29 cellular contexts compared by ENCODE assay signal in genomic region chr15:72368315-72368714, GRCh38. TPM values are rescaled to one million over a fixed set of nuclear protein-coding genes. Genes with fewer than 3 reads are reported as not detected.
DNase-seq lines count a peak whose midpoint lies in the region; ATAC-seq, FAIRE-seq and TF ChIP-seq lines count a peak whose summit lies in the region.
"Had no signal": no experiment of that assay in that cellular context is flagged by ENCODE, and none has a peak within 500 bp of the region (broad histone marks: within the 10 kb centered on the region; RNA-seq: fewer than 3 reads in every experiment).

No MANE protein-coding gene starts in this region.

- peak overlapping the region; percentile 6; the same call in 1 of the 2 replicates for H3K27ac ChIP-seq in GM12878 (ENCODE audit: control insufficient read depth, insufficient read depth)
- H3K27ac ChIP-seq: SJCRH30 had no signal

- in situ Hi-C loops in GM12878 (cut with MboI): no loop called here
- in situ Hi-C loops in ACHN (cut with HindIII; ENCODE audit: low pct_ligation_motif_present, low pct_unique_long_range_greater_than_20kb, low sequenced_read_pairs): no loop called here

- no peak overlapping the region for H2AFZ ChIP-seq in GM12878 (ENCODE audit: control insufficient read depth, low read depth, low read length)

- H3K4me3 Mint-ChIP-seq in CD14-positive monocyte: peak overlapping the region; percentile 67 to 85
- H3K4me3 Mint-ChIP-seq in naive B cell: peak overlapping the region; percentile 18 to 84 (median 63)
- H3K4me3 Mint-ChIP-seq: CD8-positive, alpha-beta T cell; neural crest cell had no signal

- H3K36me3 Mint-ChIP-seq in CD14-positive monocyte: peaks cover 18 to 20% of the 10 kb centered on the region in 2 donors
- H3K36me3 Mint-ChIP-seq in naive B cell: peaks cover 10 to 26% of the 10 kb centered on the region in 2 donors

- H3K9ac ChIP-seq in GM12878 (ENCODE audit: control insufficient read depth, insufficient read depth, low read length): no peak overlapping the region

- DNase-seq in CD14-positive monocyte (ENCODE audit: low spot score) (no peak), NB4 (ENCODE audit: low read depth) (peak; percentile 43), GM12878 (ENCODE audit: low read depth, low spot score) (no peak), naive B cell (no peak), T1000 (lab: John Stamatoyannopoulos, UW) (no peak), HTR-8/SVneo (ENCODE audit: insufficient read length, low spot score) (no peak), ACHN (no peak)
- DNase-seq in activated CD4-positive, CD25-positive, alpha-beta regulatory T cell (lab: John Stamatoyannopoulos, UW): no peak
- DNase-seq: activated CD4-positive, alpha-beta T cell treated with anti-CD3 and anti-CD28 coated beads for 48 hours; activated effector memory CD4-positive, alpha-beta T cell treated with Interleukin-2 at 50 U/mL for 16 hours; CD8-positive, alpha-beta T cell; cortex of kidney; DMS53; IMR-90; NCI-H2029; NCI-H510A; SJCRH30; stimulated activated CD8-positive, alpha-beta memory T cell treated with anti-CD3 and anti-CD28 coated beads, Interleukin-4, amount 100 ng/mL, for 48 hours; T-helper 9 cell had no signal

- intact Hi-C loops in CD14-positive monocyte (cut with micrococcal nuclease): no loop called here
- intact Hi-C loops in GM12878 (cut with micrococcal nuclease; ENCODE audit: unreplicated experiment): no loop called here

- no peak overlapping the region for H3K4me3 ChIP-seq in NB4 (ENCODE audit: low read depth, low read length)
- H3K4me3 ChIP-seq in GM12878: no peak overlapping the region; the same call in 1 of the 2 replicates
- H3K4me3 ChIP-seq: HAP-1, prostate gland, SJCRH30, thoracic aorta had no signal

- CTCF ChIA-PET in GM12878 (lab: Yijun Ruan, JAX): interaction anchor here (0.6 to 0.9 kb wide), 2 partner anchors 14 to 112 kb away, joined by 3 read pairs; no protein-coding TSS in a partner anchor

- no peak for TF ChIP-seq RAD21 in GM12878 (IDR thresholded peaks at IDR 0.05; ENCODE audit: insufficient read depth, low read depth, low read length)

- TF ChIP-seq POLR2A in NB4 (IDR thresholded peaks at IDR 0.05; ENCODE audit: extremely low read depth, insufficient read length): no peak
- TF ChIP-seq POLR2A in GM12878 (IDR thresholded peaks at IDR 0.05; ENCODE audit: low read depth, low read length): no peak

- TF ChIP-seq EP300 in GM12878 (IDR thresholded peaks at IDR 0.05; ENCODE audit: borderline replicate concordance in 1 of 2, control insufficient read depth in 1 of 2, low read depth in 2 of 2, low read length in 2 of 2): no peak

- H3K27me3 Mint-ChIP-seq in CD14-positive monocyte (ENCODE audit: low read depth in 3 of 3): no peaks in the 10 kb centered on the region
- no peaks in the 10 kb centered on the region for H3K27me3 Mint-ChIP-seq in naive B cell

- POLR2A ChIA-PET in GM12878 (lab: Charles Lee): no interaction called here

- H3K27ac Mint-ChIP-seq in CD14-positive monocyte (peak overlapping the region; percentile 91 to 95 (median 92)), naive B cell (peak overlapping the region; percentile 52 to 85 (median 68))
- H3K27ac Mint-ChIP-seq: CD8-positive, alpha-beta T cell had no signal

- peaks cover 38% of the 10 kb centered on the region for H3K79me2 ChIP-seq in GM12878 (ENCODE audit: control insufficient read depth, insufficient read depth, low read length)

- H4K20me1 ChIP-seq in GM12878 (ENCODE audit: control insufficient read depth, insufficient read depth): no peaks in the 10 kb centered on the region

- BruUV-seq in GM12878 (replicated peaks; lab: Mats Ljungman, UMichigan): no TSS peak

- H3K27me3 ChIP-seq in GM12878 (replicated peaks in 1 of 2; ENCODE audit: control insufficient read depth in 2 of 2, insufficient read depth in 2 of 2, low read length in 1 of 2): no peaks in the 10 kb centered on the region
- H3K27me3 ChIP-seq: SJCRH30 had no signal

- H3K36me3 ChIP-seq in GM12878 (ENCODE audit: control insufficient read depth in 2 of 2, insufficient read depth in 2 of 2, low read length in 1 of 2): peaks cover 3 to 4% of the 10 kb centered on the region in 2 experiments; a peak in 3 of 4 replicates
- H3K36me3 ChIP-seq: HAP-1, prostate gland, SJCRH30 had no signal

- peaks cover 30% of the 10 kb centered on the region for H3K4me1 ChIP-seq in GM12878 (ENCODE audit: control insufficient read depth, insufficient read depth, low read length)
- H3K4me1 ChIP-seq: HAP-1, SJCRH30 had no signal

- 49% methylated on average over 3 of the region's 3 CpGs for WGBS in GM12878 (ENCODE audit: insufficient coverage, insufficient replicate concordance, low lambda C conversion rate, missing lambda C conversion rate)

- no peak overlapping the region for H3K4me2 ChIP-seq in GM12878 (ENCODE audit: control insufficient read depth, insufficient read depth)

- RAD21 ChIA-PET in GM12878 (lab: Charles Lee; ENCODE audit: unreplicated experiment): no interaction called here

- ATAC-seq in GM12878 (no peak), naive B cell (ENCODE audit: low read depth in 2 of 2) (peak in 1 of 2 donors; percentile 33)
- ATAC-seq: CD8-positive, alpha-beta T cell had no signal

- H3K9me3 Mint-ChIP-seq in CD14-positive monocyte (peaks cover 0 to 3% (median 0%) of the 10 kb centered on the region in 7 donors), naive B cell (peaks cover 0 to 8% (median 0%) of the 10 kb centered on the region in 7 donors)
- H3K9me3 Mint-ChIP-seq: CD8-positive, alpha-beta T cell; neural crest cell had no signal

- peaks cover 80% of the 10 kb centered on the region for H3K4me1 Mint-ChIP-seq in CD14-positive monocyte
- peaks cover 50 to 81% (median 74%) of the 10 kb centered on the region in 3 donors for H3K4me1 Mint-ChIP-seq in naive B cell
- H3K4me1 Mint-ChIP-seq: neural crest cell had no signal

- TF ChIP-seq CTCF in CD14-positive monocyte (IDR thresholded peaks at IDR 0.05) (no peak), NB4 (IDR thresholded peaks at IDR 0.05; ENCODE audit: low read depth, low read length) (no peak), GM12878 (IDR thresholded peaks at IDR 0.05 in 2 of 3, conservative IDR thresholded peaks at IDR 0.05 in 1 of 3; ENCODE audit: control insufficient read depth in 2 of 3, extremely low read depth in 1 of 3, insufficient read depth in 1 of 3, low read depth in 3 of 3, low read length in 3 of 3) (no peak)

- SMC1A ChIA-PET in GM12878 (lab: Charles Lee; ENCODE audit: uncharacterized antibody, unreplicated experiment): interaction anchor here (0.6 kb wide), 1 partner anchor 908 kb away, joined by 4 read pairs; no protein-coding TSS in a partner anchor

- no peaks in the 10 kb centered on the region; the same call in 2 of the 3 replicates for H3K9me3 ChIP-seq in GM12878 (replicated peaks; ENCODE audit: control insufficient read depth, insufficient read depth, low read length)
- H3K9me3 ChIP-seq: HAP-1, prostate gland, SJCRH30, thoracic aorta had no signal

- FAIRE-seq in GM12878 (lab: Jason Lieb, UNC): no peak
- FAIRE-seq in HTR-8/SVneo (lab: Jason Lieb, UNC): no peak
- FAIRE-seq: endothelial cell of umbilical vein, islet of Langerhans had no signal

RNA-seq across cellular contexts. Expression of gene HEXA, which starts 7.5 kb away (rescaled TPM):
- 100 to 1,000 TPM; 186 to 192 TPM for polyA plus RNA-seq in CD14-positive monocyte
- total RNA-seq in GM12878 (2013; cell fraction: nucleolus; rRNA removed): 126 and 128 TPM in 2 replicates
- 61.2 and 64.8 TPM in 2 replicates for total RNA-seq in GM12878 (2014; rRNA removed)
- total RNA-seq in GM12878 (2014; rRNA removed; fragmentation: Illumina TruSeq; extraction: Trizol): 56.1 and 59.5 TPM in 2 replicates
- total RNA-seq in GM12878 (2021): 77.4 and 83.4 TPM in 2 replicates
- 54.8 TPM for polyA plus RNA-seq in GM12878 (2011; ENCODE audit: low read depth)
- polyA plus RNA-seq in GM12878 (2011; rRNA removed): 112 and 151 TPM in 2 replicates
- 128 and 139 TPM in 2 replicates for polyA plus RNA-seq in GM12878 (2011; cell fraction: cytosol; rRNA removed)
- polyA plus RNA-seq in GM12878 (2011; cell fraction: nucleus; rRNA removed): 418 and 463 TPM in 2 replicates
- 66.7 and 89.7 TPM in 2 replicates for polyA plus RNA-seq in GM12878 (2012)
- 59.3 and 61.9 TPM in 2 replicates for polyA plus RNA-seq in GM12878 (2014; fragmentation: Illumina TruSeq; extraction: Trizol)
- polyA plus RNA-seq in GM12878 (2014; fragmentation: Nextera tagmentation; extraction: Ambion mirVana): 10 to 100 TPM; 24.5 to 38.5 TPM
- 82.6 and 87.5 TPM in 2 replicates for polyA plus RNA-seq in GM12878 (2014; rRNA removed)
- polyA plus RNA-seq in GM12878 (2016; fragmentation: Nextera tagmentation; extraction: Ambion mirVana): 100 to 1,000 TPM in 1 of 2 experiments, 10 to 100 TPM in 1; 97.2 to 102 TPM
- polyA minus RNA-seq in GM12878 (2011; rRNA and poly(A)+ RNA removed): 74.2 and 82.7 TPM in 2 replicates
- 26.3 and 31.9 TPM in 2 replicates for polyA minus RNA-seq in GM12878 (2011; cell fraction: cytosol; rRNA and poly(A)+ RNA removed)
- polyA minus RNA-seq in GM12878 (2011; cell fraction: nucleus; rRNA and poly(A)+ RNA removed): 49.9 and 58.1 TPM in 2 replicates
- 100 to 1,000 TPM; 106 to 172 (median 134) TPM for polyA plus RNA-seq in naive B cell (ENCODE audit: low read depth in 6 of 6)

RNA-seq across cellular contexts. Expression of gene TMEM202, which starts 29.8 kb away (rescaled TPM):
- polyA plus RNA-seq in CD14-positive monocyte (not detected), GM12878 (2011; rRNA removed) (not detected in 2 replicates), GM12878 (2014; fragmentation: Illumina TruSeq; extraction: Trizol) (not detected in 2 replicates), GM12878 (2014; fragmentation: Nextera tagmentation; extraction: Ambion mirVana) (not detected), GM12878 (2014; rRNA removed) (not detected in 2 replicates), GM12878 (2016; fragmentation: Nextera tagmentation; extraction: Ambion mirVana) (not detected), naive B cell (ENCODE audit: low read depth in 6 of 6) (not detected)
- not detected in 2 replicates for total RNA-seq in GM12878 (2013; cell fraction: nucleolus; rRNA removed)
- total RNA-seq in GM12878 (2014; rRNA removed) (not detected in 2 replicates), GM12878 (2014; rRNA removed; fragmentation: Illumina TruSeq; extraction: Trizol) (not detected in 2 replicates), GM12878 (2021) (not detected in 2 replicates)
- polyA plus RNA-seq in GM12878 (2011; ENCODE audit: low read depth): not detected
- polyA plus RNA-seq in GM12878 (2011; cell fraction: cytosol; rRNA removed): not detected in 2 replicates
- polyA plus RNA-seq in GM12878 (2011; cell fraction: nucleus; rRNA removed): not detected in 2 replicates
- not detected in 2 replicates for polyA plus RNA-seq in GM12878 (2012)
- polyA minus RNA-seq in GM12878 (2011; rRNA and poly(A)+ RNA removed): not detected in 2 replicates
- not detected in 2 replicates for polyA minus RNA-seq in GM12878 (2011; cell fraction: cytosol; rRNA and poly(A)+ RNA removed)
- not detected in 2 replicates for polyA minus RNA-seq in GM12878 (2011; cell fraction: nucleus; rRNA and poly(A)+ RNA removed)
- total RNA-seq: CD8-positive, alpha-beta T cell; endothelial cell of umbilical vein; fibroblast of villous mesenchyme; IMR-90; mesenteric fat pad; neural crest cell; OCI-LY7; prostate gland; SJCRH30; thoracic aorta had no signal
- polyA plus RNA-seq: AG04450, endothelial cell of umbilical vein, IMR-90 had no signal

RNA-seq across cellular contexts. Expression of gene CELF6, which starts 48.4 kb away (rescaled TPM):
- polyA plus RNA-seq in CD14-positive monocyte: not detected
- total RNA-seq in GM12878 (2013; cell fraction: nucleolus; rRNA removed): 1.2 and 2.0 TPM in 2 replicates
- 0.23 and 0.44 TPM in 2 replicates for total RNA-seq in GM12878 (2014; rRNA removed)
- 0.31 and 0.32 TPM in 2 replicates for total RNA-seq in GM12878 (2014; rRNA removed; fragmentation: Illumina TruSeq; extraction: Trizol)
- 0.24 TPM in 1 of 2 replicates, not detected in the other for total RNA-seq in GM12878 (2021)
- polyA plus RNA-seq in GM12878 (2011; ENCODE audit: low read depth): 0.31 TPM
- polyA plus RNA-seq in GM12878 (2011; rRNA removed): 0.39 and 0.54 TPM in 2 replicates
- polyA plus RNA-seq in GM12878 (2011; cell fraction: cytosol; rRNA removed): 0.32 and 0.36 TPM in 2 replicates
- polyA plus RNA-seq in GM12878 (2011; cell fraction: nucleus; rRNA removed): 4.4 and 4.5 TPM in 2 replicates
- 0.26 and 0.62 TPM in 2 replicates for polyA plus RNA-seq in GM12878 (2012)
- polyA plus RNA-seq in GM12878 (2014; fragmentation: Illumina TruSeq; extraction: Trizol): 0.25 and 0.46 TPM in 2 replicates
- under 1 TPM; 0.18 to 0.20 TPM for polyA plus RNA-seq in GM12878 (2014; fragmentation: Nextera tagmentation; extraction: Ambion mirVana)
- polyA plus RNA-seq in GM12878 (2014; rRNA removed): 0.27 and 0.33 TPM in 2 replicates
- polyA plus RNA-seq in GM12878 (2016; fragmentation: Nextera tagmentation; extraction: Ambion mirVana): under 1 TPM; 0.06 to 0.17 TPM
- polyA minus RNA-seq in GM12878 (2011; rRNA and poly(A)+ RNA removed): 0.10 and 0.15 TPM in 2 replicates
- not detected in 2 replicates for polyA minus RNA-seq in GM12878 (2011; cell fraction: cytosol; rRNA and poly(A)+ RNA removed)
- polyA minus RNA-seq in GM12878 (2011; cell fraction: nucleus; rRNA and poly(A)+ RNA removed): 0.24 and 0.29 TPM in 2 replicates
- polyA plus RNA-seq in naive B cell (ENCODE audit: low read depth in 6 of 6): under 1 TPM in 2 of 6 donors, not detected in 4; 0.20 to 0.21 TPM
- total RNA-seq: endothelial cell of umbilical vein, fibroblast of villous mesenchyme, IMR-90, SJCRH30 had no signal
